Comparison of ENCODE assay signal across 9 cellular contexts in genomic region chr2:232611559-232612218, GRCh38. TPM values are rescaled to one million over a fixed set of nuclear protein-coding genes. Genes with fewer than 3 reads are reported as not detected.
DNase-seq lines count a peak whose midpoint lies in the region; ATAC-seq and TF ChIP-seq lines count a peak whose summit lies in the region.
"Had no signal": no experiment of that assay in that cellular context is flagged by ENCODE, and none has a peak within 500 bp of the region (broad histone marks: within the 10 kb centered on the region; RNA-seq: fewer than 3 reads in every experiment).

No MANE protein-coding gene starts in this region.

- H3K9me3 ChIP-seq in liver (ENCODE audit: control insufficient read depth in 4 of 4, low read length in 3 of 4) = no peaks in the 10 kb centered on the region

- peak; percentile 79 to 83 for TF ChIP-seq RAD21 in liver (IDR thresholded peaks at IDR 0.05)

- no peak overlapping the region for H3K27ac ChIP-seq in liver (ENCODE audit: low read depth in 1 of 2, low read length in 2 of 2)

- DNase-seq in EL (peak; percentile 87), Kasumi-1 (lab: John Stamatoyannopoulos, UW) (peak; percentile 12 to 21)
- peak; percentile 57 to 70 for DNase-seq in activated CD4-positive, alpha-beta T cell treated with anti-CD3 and anti-CD28 coated beads for 24 hours (ENCODE audit: low read depth in 2 of 2)
- DNase-seq in central memory CD4-positive, alpha-beta T cell = peak; percentile 40
- DNase-seq in stimulated activated CD8-positive, alpha-beta memory T cell treated with anti-CD3 and anti-CD28 coated beads, Interleukin-12 subunit alpha, Interleukin-12 subunit beta, amount 100 ng/mL, for 1 hour (ENCODE audit: low read depth) = peak; percentile 50

- TF ChIP-seq CTCF in liver (IDR thresholded peaks at IDR 0.05; ENCODE audit: low read depth, low read length, missing input control) = peak; percentile 79

- no peak overlapping the region for H3K4me3 ChIP-seq in liver (ENCODE audit: low read depth in 1 of 3, low read length in 3 of 3)

- H3K27me3 ChIP-seq in liver (ENCODE audit: control insufficient read depth in 4 of 4, insufficient read depth in 4 of 4, low read length in 3 of 4) = no peaks in the 10 kb centered on the region

- WGBS in liver = 47% methylated on average over 9 of the region's 9 CpGs

- ATAC-seq in GM18517 (IDR thresholded peaks at IDR 0.05; ENCODE audit: unreplicated experiment) = no peak
- ATAC-seq in HG03460 (IDR thresholded peaks at IDR 0.05; ENCODE audit: unreplicated experiment) = no peak

- no peaks in the 10 kb centered on the region for H3K4me1 ChIP-seq in liver (ENCODE audit: control insufficient read depth in 4 of 4, insufficient read depth in 4 of 4, low read length in 3 of 4)

- peak overlapping the region in 1 of 2 donors; percentile 7 for H3K9ac ChIP-seq in liver (ENCODE audit: low read depth in 1 of 2, low read length in 2 of 2)

- no peaks in the 10 kb centered on the region for H3K36me3 ChIP-seq in liver (ENCODE audit: control insufficient read depth in 4 of 4, insufficient read depth in 3 of 4, low read depth in 1 of 4, low read length in 3 of 4)

TF ChIP-seq in liver, 16 proteins besides CTCF, POLR2A, EP300 and RAD21:
- TF ChIP-seq JUND (IDR thresholded peaks at IDR 0.05) = no peak
- TF ChIP-seq GABPA (IDR thresholded peaks at IDR 0.05 in 1 of 2, conservative IDR thresholded peaks at IDR 0.05 in 1 of 2) = no peak

RNA-seq across cellular contexts. Expression of gene EFHD1, which starts 21.7 kb away (rescaled TPM):
- total RNA-seq in liver = 10 to 100 TPM in 1 of 2 donors, 1 to 10 TPM in 1; 3.3 to 13.9 TPM
- 10 to 100 TPM in 1 of 2 donors, 1 to 10 TPM in 1; 6.7 to 28.5 TPM for polyA plus RNA-seq in liver
- total RNA-seq: dermis microvascular lymphatic vessel endothelial cell had no signal

Comparison
In these comparisons a context has a peak if more than half of its experiments do, and no peak if none do; other contexts are left out.
1. DNase-seq: peak in every context shown above with its lines; median percentile 87 in EL; 64 in activated CD4-positive, alpha-beta T cell treated with anti-CD3 and anti-CD28 coated beads for 24 hours; 50 in stimulated activated CD8-positive, alpha-beta memory T cell treated with anti-CD3 and anti-CD28 coated beads, Interleukin-12 subunit alpha, Interleukin-12 subunit beta, amount 100 ng/mL, for 1 hour; 40 in central memory CD4-positive, alpha-beta T cell; 16 in Kasumi-1.